In genomic region chr3:34668915-34669314, GRCh38 we compare ENCODE assay signal across 23 cellular contexts.
"Had no signal": no experiment of that assay in that cellular context is flagged by ENCODE, and none has a peak within 500 bp of the region (broad histone marks: within the 10 kb centered on the region; RNA-seq: fewer than 3 reads in every experiment).

No MANE protein-coding gene starts in this region.

- FAIRE-seq: urothelium cell line had no signal

- H3K4me3 ChIP-seq: hepatocyte, left ventricle myocardium inferior, lung, mucosa of descending colon, ovary, right atrium auricular region, skin epidermis, stomach, testis, thyroid gland, transverse colon, upper lobe of right lung had no signal

- H2AFZ ChIP-seq: hepatocyte had no signal

- H3K9me3 ChIP-seq: left ventricle myocardium inferior, mucosa of descending colon, ovary, right atrium auricular region, stomach, testis, thyroid gland, transverse colon, upper lobe of right lung had no signal

- DNase-seq: left ventricle myocardium inferior; midbrain; mucosa of descending colon; naive thymus-derived CD4-positive, alpha-beta T cell; ovary; stimulated activated CD4-positive, alpha-beta T cell treated with anti-CD3 and anti-CD28 coated beads, Interleukin-12 subunit alpha, Interleukin-12 subunit beta, amount 100 ng/mL, for 4 hours; stimulated activated CD4-positive, alpha-beta T cell treated with anti-CD3 and anti-CD28 coated beads, Interleukin-15, amount 100 ng/mL, for 24 hours; stimulated activated CD4-positive, alpha-beta T cell treated with anti-CD3 and anti-CD28 coated beads, Interleukin-2, amount 100 ng/mL, for 24 hours; stimulated activated CD4-positive, alpha-beta T cell treated with anti-CD3 and anti-CD28 coated beads, Interleukin-4, amount 100 ng/mL, for 1 hour; stimulated activated naive B cell treated with anti-CD40 and anti-IgM and Interleukin-4, amounts not matched to agents 10 μg/mL and 1 μg/mL and 100 μg/mL, for 72 hours; stimulated activated naive CD8-positive, alpha-beta T cell treated with anti-CD3 and anti-CD28 coated beads, Interleukin-15, Interleukin-2, amounts not matched to agents 100 U/mL and 50 U/mL, for 24 hours; stomach; testis; thyroid gland; transverse colon; upper lobe of right lung had no signal

- ATAC-seq: mucosa of descending colon; naive thymus-derived CD4-positive, alpha-beta T cell; natural killer cell treated with Interleukin-12 subunit alpha and Interleukin-12 subunit beta and Interleukin-15 and Interleukin-18, amount 100 ng/mL, for 72 hours; sciatic nerve; stimulated activated naive B cell treated with anti-CD40 and anti-IgM and Interleukin-4, amounts not matched to agents 10 μg/mL and 1 μg/mL and 100 μg/mL, for 72 hours; stimulated activated naive CD8-positive, alpha-beta T cell treated with anti-CD3 and anti-CD28 coated beads, Interleukin-15, Interleukin-2, amounts not matched to agents 100 U/mL and 50 U/mL, for 24 hours had no signal

- H3K4me2 ChIP-seq: hepatocyte had no signal

- H3K27me3 ChIP-seq: hepatocyte, ovary, right atrium auricular region, stomach, testis, thyroid gland, transverse colon, upper lobe of right lung had no signal

- H3K79me2 ChIP-seq: hepatocyte had no signal

- H3K27ac ChIP-seq: hepatocyte, left ventricle myocardium inferior, ovary, right atrium auricular region, skin epidermis, stomach, testis, thyroid gland, transverse colon, upper lobe of right lung had no signal

- H3K36me3 ChIP-seq: left ventricle myocardium inferior, ovary, right atrium auricular region, stomach, thyroid gland, transverse colon, upper lobe of right lung had no signal

- H3K4me1 ChIP-seq: left ventricle myocardium inferior, right atrium auricular region, stomach, testis, thyroid gland, transverse colon, upper lobe of right lung had no signal
